In genomic region chr4:162131256-162131655, GRCh38 we compare ENCODE assay signal across 18 cellular contexts. TPM values are rescaled to one million over a fixed set of nuclear protein-coding genes. Genes with fewer than 3 reads are reported as not detected.
DNase-seq lines count a peak whose midpoint lies in the region; ATAC-seq, FAIRE-seq and TF ChIP-seq lines count a peak whose summit lies in the region.
"Had no signal": no experiment of that assay in that cellular context is flagged by ENCODE, and none has a peak within 500 bp of the region (broad histone marks: within the 10 kb centered on the region; RNA-seq: fewer than 3 reads in every experiment).

No MANE protein-coding gene starts in this region.

- no peak overlapping the region for H3K27ac ChIP-seq in testis
- H3K27ac ChIP-seq: adrenal gland, dorsolateral prefrontal cortex, Peyer's patch had no signal

- TF ChIP-seq POLR2A in testis (IDR thresholded peaks at IDR 0.05) = no peak

- H3K36me3 ChIP-seq in bronchial epithelial cell (ENCODE audit: control insufficient read depth, insufficient read depth, low read length) (no peaks in the 10 kb centered on the region), testis (ENCODE audit: low read depth, missing control alignments) (no peaks in the 10 kb centered on the region)
- H3K36me3 ChIP-seq: adrenal gland, Peyer's patch had no signal

- H3K27ac Mint-ChIP-seq in osteocyte (ENCODE audit: unreplicated experiment) = no peak overlapping the region
- H3K27ac Mint-ChIP-seq: activated T-cell treated with anti-CD3 and anti-CD28 coated beads, Interleukin-2, amount 50 U/mL, for 24 hours had no signal

- no peak for TF ChIP-seq CTCF in bronchial epithelial cell (IDR thresholded peaks at IDR 0.05; ENCODE audit: insufficient read depth, low read length, severe bottlenecking)
- TF ChIP-seq CTCF in osteocyte (IDR thresholded peaks at IDR 0.05) = peak; percentile 28
- TF ChIP-seq CTCF in testis (IDR thresholded peaks at IDR 0.05) = peak in 1 of 3 experiments; percentile 26

- no peaks in the 10 kb centered on the region for H3K9me3 ChIP-seq in testis
- H3K9me3 ChIP-seq: adrenal gland, Peyer's patch had no signal

- H3K27me3 ChIP-seq in bronchial epithelial cell (ENCODE audit: control insufficient read depth, insufficient read depth, low read length) (no peaks in the 10 kb centered on the region), testis (no peaks in the 10 kb centered on the region)
- H3K27me3 ChIP-seq: adrenal gland, dorsolateral prefrontal cortex, Peyer's patch had no signal

- H3K36me3 Mint-ChIP-seq in osteocyte (ENCODE audit: unreplicated experiment) = no peaks in the 10 kb centered on the region

- no peaks in the 10 kb centered on the region for H3K9me3 Mint-ChIP-seq in osteocyte (ENCODE audit: unreplicated experiment)
- H3K9me3 Mint-ChIP-seq: activated T-cell treated with anti-CD3 and anti-CD28 coated beads, Interleukin-2, amount 50 U/mL, for 24 hours had no signal

- no peak for ATAC-seq in GM18520 (IDR thresholded peaks at IDR 0.05; ENCODE audit: unreplicated experiment)
- no peak for ATAC-seq in GM21619 (IDR thresholded peaks at IDR 0.05; ENCODE audit: unreplicated experiment)

- intact Hi-C loops in testis (cut with DNase I; ENCODE audit: low total_unique reads) = no loop called here

- 24 to 27% methylated on average over 2 of the region's 2 CpGs for WGBS in testis, 2 donors

- DNase-seq in DMS 273 (lab: John Stamatoyannopoulos, UW; ENCODE audit: unreplicated experiment) (peak; percentile 37), DMS 273 treated with DMSO at 0.1 percent for 48 hours (lab: John Stamatoyannopoulos, UW) (no peak), NCI-H748 treated with DMSO at 0.1 percent for 48 hours (lab: John Stamatoyannopoulos, UW) (peak; percentile 1), bronchial epithelial cell (ENCODE audit: low read depth) (peak; percentile 5), osteocyte (ENCODE audit: extremely low spot score, unreplicated experiment) (no peak), testis (no peak)
- DNase-seq: activated CD4-positive, alpha-beta T cell treated with anti-CD3 and anti-CD28 coated beads for 4 hours; activated T-cell treated with anti-CD3 and anti-CD28 coated beads, Interleukin-2, amount 50 U/mL, for 24 hours; adrenal gland; dorsolateral prefrontal cortex; Karpas-422; NCI-H2171 treated with DMSO at 0.1 percent for 48 hours; nucleus accumbens; Peyer's patch; stimulated activated CD4-positive, alpha-beta T cell treated with anti-CD3 and anti-CD28 coated beads, Interleukin-12 subunit alpha, Interleukin-12 subunit beta, amount 100 ng/mL, for 4 hours; T-helper 1 cell had no signal

- no peak for FAIRE-seq in bronchial epithelial cell (lab: Jason Lieb, UNC)

- H3K4me1 ChIP-seq in testis = no peaks in the 10 kb centered on the region
- H3K4me1 ChIP-seq: adrenal gland, Peyer's patch had no signal

- H3K4me1 Mint-ChIP-seq in osteocyte (ENCODE audit: unreplicated experiment) = no peaks in the 10 kb centered on the region

- H3K4me3 Mint-ChIP-seq in osteocyte (ENCODE audit: unreplicated experiment) = no peak overlapping the region
- H3K4me3 Mint-ChIP-seq: activated T-cell treated with anti-CD3 and anti-CD28 coated beads, Interleukin-2, amount 50 U/mL, for 24 hours had no signal

- H3K4me3 ChIP-seq in bronchial epithelial cell (ENCODE audit: low read depth, low read length) (no peak overlapping the region), testis (no peak overlapping the region)
- H3K4me3 ChIP-seq: adrenal gland, dorsolateral prefrontal cortex, Peyer's patch had no signal

- H3K27me3 Mint-ChIP-seq in osteocyte (ENCODE audit: unreplicated experiment) = no peaks in the 10 kb centered on the region
- H3K27me3 Mint-ChIP-seq: activated T-cell treated with anti-CD3 and anti-CD28 coated beads, Interleukin-2, amount 50 U/mL, for 24 hours had no signal

RNA-seq across cellular contexts. Expression of gene FSTL5, which starts 32.5 kb away (rescaled TPM):
- total RNA-seq in bronchial epithelial cell = not detected in 2 replicates
- total RNA-seq in osteocyte = 0.11 TPM in 1 of 2 replicates, not detected in the other
- total RNA-seq in testis = 1 to 10 TPM in 1 of 2 donors, under 1 TPM in 1; 0.68 to 1.0 TPM
- 0.57 TPM for polyA plus RNA-seq in testis (ENCODE audit: insufficient read depth, low read depth, low replicate concordance)

Comparison
In these comparisons a context has a peak if more than half of its experiments do, and no peak if none do; other contexts are left out.
1. DNase-seq: peak in DMS 273 (single experiment), NCI-H748 treated with DMSO at 0.1 percent for 48 hours (single experiment) and bronchial epithelial cell (single experiment); none in DMS 273 treated with DMSO at 0.1 percent for 48 hours (single experiment), osteocyte (single experiment) and testis (single experiment).